ENCODE assay signal across 10 cellular contexts in the genomic region with DNA sequence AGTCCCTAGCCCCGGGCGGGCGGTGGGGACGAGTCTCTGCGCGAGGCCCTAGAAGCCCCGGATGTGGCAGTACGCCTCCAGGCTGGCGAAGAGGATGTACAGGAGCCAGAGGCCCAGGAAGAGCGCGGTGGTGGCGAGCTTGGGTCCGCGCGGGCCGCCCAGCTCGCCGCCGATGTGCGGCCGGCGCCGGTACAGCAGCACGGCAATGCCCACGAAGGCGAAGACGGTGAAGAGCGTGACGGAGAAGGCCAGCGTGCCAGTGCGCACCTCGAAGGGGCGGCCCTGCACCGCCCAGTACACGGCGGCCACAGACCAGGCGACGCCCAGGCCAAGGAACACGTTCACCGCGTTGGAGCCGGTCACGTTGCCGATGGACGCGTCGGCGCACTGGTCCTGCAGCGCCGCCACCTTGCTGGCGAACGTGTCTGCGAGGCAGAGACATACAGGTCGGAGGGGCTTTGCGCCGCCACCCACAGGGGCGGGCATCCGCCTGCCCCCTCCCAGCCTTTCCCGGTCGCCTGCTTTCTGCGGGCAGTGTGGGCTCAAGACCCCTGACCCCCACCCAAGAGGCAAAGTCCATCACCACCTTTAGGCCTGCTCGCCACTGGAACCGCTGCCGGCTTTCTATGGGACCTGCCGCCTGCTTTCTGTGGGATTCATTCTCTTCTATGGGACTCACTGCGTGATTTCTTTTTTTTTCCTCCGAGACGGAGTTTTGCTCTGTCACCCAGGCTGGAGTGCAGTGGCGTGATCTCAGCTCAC. TPM values are rescaled to one million over a fixed set of nuclear protein-coding genes. Genes with fewer than 3 reads are reported as not detected.
DNase-seq lines count a peak whose midpoint lies in the region; ATAC-seq and TF ChIP-seq lines count a peak whose summit lies in the region.
"Had no signal": no experiment of that assay in that cellular context is flagged by ENCODE, and none has a peak within 500 bp of the region (broad histone marks: within the 10 kb centered on the region; RNA-seq: fewer than 3 reads in every experiment).

No MANE protein-coding gene starts in this region.

- H3K4me3 ChIP-seq in BE2C (ENCODE audit: low read depth, low read length) = no peak overlapping the region

- no peaks in the 10 kb centered on the region; the same call in 1 of the 2 replicates for H3K4me1 ChIP-seq in BE2C

- H3K4me1 Mint-ChIP-seq in activated naive CD8-positive, alpha-beta T cell (ENCODE audit: low read depth) = peaks cover 10% of the 10 kb centered on the region
- peaks cover 16% of the 10 kb centered on the region for H3K4me1 Mint-ChIP-seq in stimulated activated naive CD8-positive, alpha-beta T cell treated with anti-CD3 and anti-CD28 coated beads, Interleukin-15, Interleukin-2, amounts not matched to agents 100 ng/mL and 50 ng/mL, for 24 hours (ENCODE audit: low read depth)

- no peak overlapping the region for H3K27ac Mint-ChIP-seq in activated naive CD8-positive, alpha-beta T cell
- peak overlapping the region; percentile 15 for H3K27ac Mint-ChIP-seq in stimulated activated naive CD8-positive, alpha-beta T cell treated with anti-CD3 and anti-CD28 coated beads, Interleukin-15, Interleukin-2, amounts not matched to agents 100 ng/mL and 50 ng/mL, for 24 hours

- TF ChIP-seq CTCF in BE2C (IDR thresholded peaks at IDR 0.05; ENCODE audit: low read depth, low read length) = no peak

- no peaks in the 10 kb centered on the region for H3K9me3 Mint-ChIP-seq in activated naive CD8-positive, alpha-beta T cell (ENCODE audit: low read depth)
- no peaks in the 10 kb centered on the region for H3K9me3 Mint-ChIP-seq in stimulated activated naive CD8-positive, alpha-beta T cell treated with anti-CD3 and anti-CD28 coated beads, Interleukin-15, Interleukin-2, amounts not matched to agents 100 ng/mL and 50 ng/mL, for 24 hours

- peak overlapping the region; percentile 47 for H3K4me3 Mint-ChIP-seq in activated naive CD8-positive, alpha-beta T cell
- peak overlapping the region; percentile 53 for H3K4me3 Mint-ChIP-seq in stimulated activated naive CD8-positive, alpha-beta T cell treated with anti-CD3 and anti-CD28 coated beads, Interleukin-15, Interleukin-2, amounts not matched to agents 100 ng/mL and 50 ng/mL, for 24 hours

- ATAC-seq in activated CD4-positive, CD25-positive, alpha-beta regulatory T cell treated with anti-CD3 and anti-CD28 coated beads, Interleukin-2, amount 50 U/mL, for 24 hours = peak; percentile 15 to 22
- no peak for ATAC-seq in HG03159 (IDR thresholded peaks at IDR 0.05; ENCODE audit: unreplicated experiment)

- DNase-seq in activated CD4-positive, CD25-positive, alpha-beta regulatory T cell treated with anti-CD3 and anti-CD28 coated beads, Interleukin-2, amount 50 U/mL, for 72 hours = no peak
- DNase-seq in iPS-NIHi7 (ENCODE audit: extremely low spot score) = peak; percentile 37
- DNase-seq in NAMALWA (ENCODE audit: low spot score) = no peak
- no peak for DNase-seq in BE2C
- DNase-seq: AML-193, NCI-H524 had no signal

- no peaks in the 10 kb centered on the region for H3K36me3 Mint-ChIP-seq in activated naive CD8-positive, alpha-beta T cell
- H3K36me3 Mint-ChIP-seq in stimulated activated naive CD8-positive, alpha-beta T cell treated with anti-CD3 and anti-CD28 coated beads, Interleukin-15, Interleukin-2, amounts not matched to agents 100 ng/mL and 50 ng/mL, for 24 hours (ENCODE audit: low read depth) = no peaks in the 10 kb centered on the region

- H3K36me3 ChIP-seq in BE2C = no peaks in the 10 kb centered on the region

- H3K27me3 Mint-ChIP-seq in activated naive CD8-positive, alpha-beta T cell = peaks cover 11% of the 10 kb centered on the region
- peaks cover 46% of the 10 kb centered on the region for H3K27me3 Mint-ChIP-seq in stimulated activated naive CD8-positive, alpha-beta T cell treated with anti-CD3 and anti-CD28 coated beads, Interleukin-15, Interleukin-2, amounts not matched to agents 100 ng/mL and 50 ng/mL, for 24 hours

- H3K9me3 ChIP-seq in BE2C = no peaks in the 10 kb centered on the region

- H3K27me3 ChIP-seq in BE2C = no peaks in the 10 kb centered on the region

RNA-seq across cellular contexts. Expression of a gene that starts 10.9 kb away (rescaled TPM):
- polyA plus RNA-seq in BE2C (2012; ENCODE audit: insufficient read depth, insufficient read length, low read depth) = 67.1 TPM

RNA-seq across cellular contexts. Expression of a gene that starts 41.5 kb away (rescaled TPM):
- 1.8 TPM for polyA plus RNA-seq in BE2C (2012; ENCODE audit: insufficient read depth, insufficient read length, low read depth)

RNA-seq across cellular contexts. Expression of a gene that starts 53.8 kb away (rescaled TPM):
- 27.9 TPM for polyA plus RNA-seq in BE2C (2012; ENCODE audit: insufficient read depth, insufficient read length, low read depth)
